In genomic region chr10:42953684-42954674, GRCh38 we compare ENCODE assay signal across 19 cellular contexts.
A peak's percentile ranks its signal among the peaks of the same experiment; 100 is the strongest.
DNase-seq lines count a peak whose midpoint lies in the region; ATAC-seq and TF ChIP-seq lines count a peak whose summit lies in the region.
"Had no signal": no experiment of that assay in that cellular context is flagged by ENCODE, and none has a peak within 500 bp of the region (broad histone marks: within the 10 kb centered on the region; RNA-seq: fewer than 3 reads in every experiment).

No MANE protein-coding gene starts in this region.

- POLR2A ChIA-PET in activated CD4-positive, alpha-beta memory T cell treated with anti-CD3 and anti-CD28 coated beads for 36 hours (lab: Charles Lee): no interaction called here

- TF ChIP-seq CTCF in lower leg skin (IDR thresholded peaks at IDR 0.05): no peak

- no peak for TF ChIP-seq POLR2A in lower leg skin (IDR thresholded peaks at IDR 0.05)

- intact Hi-C loops in activated CD4-positive, alpha-beta memory T cell treated with anti-CD3 and anti-CD28 coated beads for 36 hours (cut with micrococcal nuclease): no loop called here
- intact Hi-C loops in lower leg skin (cut with DNase I; ENCODE audit: low total_unique reads): no loop called here

- peaks cover 17% of the 10 kb centered on the region for H3K27me3 Mint-ChIP-seq in activated T-cell treated with anti-CD3 and anti-CD28 coated beads, Interleukin-2, amount 50 U/mL, for 24 hours
- peaks cover 13% of the 10 kb centered on the region for H3K27me3 Mint-ChIP-seq in activated T-cell treated with anti-CD3 and anti-CD28 coated beads, Interleukin-2, amount 50 U/mL, for 72 hours (ENCODE audit: low read depth)
- peaks cover 5% of the 10 kb centered on the region for H3K27me3 Mint-ChIP-seq in activated CD4-positive, alpha-beta memory T cell treated with anti-CD3 and anti-CD28 coated beads for 36 hours
- H3K27me3 Mint-ChIP-seq: stimulated activated naive B cell treated with anti-CD40 and anti-IgM and Interleukin-4, amounts not matched to agents 10 μg/mL and 1 μg/mL and 100 μg/mL, for 72 hours had no signal

- H3K4me1 Mint-ChIP-seq in activated T-cell treated with anti-CD3 and anti-CD28 coated beads, Interleukin-2, amount 50 U/mL, for 24 hours (ENCODE audit: low read depth): no peaks in the 10 kb centered on the region
- H3K4me1 Mint-ChIP-seq in activated T-cell treated with anti-CD3 and anti-CD28 coated beads, Interleukin-2, amount 50 U/mL, for 72 hours (ENCODE audit: low read depth): no peaks in the 10 kb centered on the region
- no peaks in the 10 kb centered on the region for H3K4me1 Mint-ChIP-seq in activated CD4-positive, alpha-beta memory T cell treated with anti-CD3 and anti-CD28 coated beads for 36 hours (ENCODE audit: low read depth)
- H3K4me1 Mint-ChIP-seq: stimulated activated naive B cell treated with anti-CD40 and anti-IgM and Interleukin-4, amounts not matched to agents 10 μg/mL and 1 μg/mL and 100 μg/mL, for 72 hours had no signal

- WGBS in lower leg skin, 2 donors: 82 to 91% methylated on average over 18 to 20 of the region's 20 CpGs

- no peaks in the 10 kb centered on the region for H3K9me3 Mint-ChIP-seq in activated T-cell treated with anti-CD3 and anti-CD28 coated beads, Interleukin-2, amount 50 U/mL, for 24 hours
- no peaks in the 10 kb centered on the region for H3K9me3 Mint-ChIP-seq in activated T-cell treated with anti-CD3 and anti-CD28 coated beads, Interleukin-2, amount 50 U/mL, for 72 hours
- H3K9me3 Mint-ChIP-seq in activated CD4-positive, alpha-beta memory T cell treated with anti-CD3 and anti-CD28 coated beads for 36 hours: no peaks in the 10 kb centered on the region

- no peaks in the 10 kb centered on the region for H3K36me3 Mint-ChIP-seq in activated T-cell treated with anti-CD3 and anti-CD28 coated beads, Interleukin-2, amount 50 U/mL, for 24 hours (ENCODE audit: low read depth)
- no peaks in the 10 kb centered on the region for H3K36me3 Mint-ChIP-seq in activated T-cell treated with anti-CD3 and anti-CD28 coated beads, Interleukin-2, amount 50 U/mL, for 72 hours (ENCODE audit: insufficient read depth in 2 of 2)
- no peaks in the 10 kb centered on the region for H3K36me3 Mint-ChIP-seq in activated CD4-positive, alpha-beta memory T cell treated with anti-CD3 and anti-CD28 coated beads for 36 hours
- H3K36me3 Mint-ChIP-seq: stimulated activated naive B cell treated with anti-CD40 and anti-IgM and Interleukin-4, amounts not matched to agents 10 μg/mL and 1 μg/mL and 100 μg/mL, for 72 hours had no signal

- no peak for ATAC-seq in activated T-cell treated with anti-CD3 and anti-CD28 coated beads, Interleukin-2, amount 50 U/mL, for 72 hours (replicated peaks in 1 of 2)
- ATAC-seq in GM19467 (IDR thresholded peaks at IDR 0.05; ENCODE audit: unreplicated experiment): no peak
- ATAC-seq: stimulated activated naive B cell treated with anti-CD40 and anti-IgM and Interleukin-4, amounts not matched to agents 10 μg/mL and 1 μg/mL and 100 μg/mL, for 72 hours had no signal

- H3K27ac Mint-ChIP-seq in activated T-cell treated with anti-CD3 and anti-CD28 coated beads, Interleukin-2, amount 50 U/mL, for 24 hours: no peak overlapping the region
- no peak overlapping the region for H3K27ac Mint-ChIP-seq in activated T-cell treated with anti-CD3 and anti-CD28 coated beads, Interleukin-2, amount 50 U/mL, for 72 hours
- H3K27ac Mint-ChIP-seq in activated CD4-positive, alpha-beta memory T cell treated with anti-CD3 and anti-CD28 coated beads for 36 hours: no peak overlapping the region
- H3K27ac Mint-ChIP-seq: stimulated activated naive B cell treated with anti-CD40 and anti-IgM and Interleukin-4, amounts not matched to agents 10 μg/mL and 1 μg/mL and 100 μg/mL, for 72 hours had no signal

- no peak overlapping the region for H3K4me3 ChIP-seq in lower leg skin (ENCODE audit: low read depth, poor library complexity, severe bottlenecking)
- H3K4me3 ChIP-seq: adrenal gland, thyroid gland had no signal

- DNase-seq in activated T-cell treated with anti-CD3 and anti-CD28 coated beads, Interleukin-2, amount 50 U/mL, for 24 hours: peak; percentile 7
- no peak for DNase-seq in activated T-cell treated with anti-CD3 and anti-CD28 coated beads, Interleukin-2, amount 50 U/mL, for 72 hours
- peak; percentile 4 for DNase-seq in activated CD4-positive, alpha-beta memory T cell treated with anti-CD3 and anti-CD28 coated beads for 36 hours
- peak; percentile 11 to 74 for DNase-seq in lower leg skin (ENCODE audit: low spot score in 2 of 2)
- peak; percentile 10 for DNase-seq in stimulated activated CD8-positive, alpha-beta memory T cell treated with anti-CD3 and anti-CD28 coated beads, Interleukin-4, amount 100 ng/mL, for 48 hours
- DNase-seq in NCI-H2107 treated with DMSO at 0.1 percent for 48 hours (lab: John Stamatoyannopoulos, UW; ENCODE audit: unreplicated experiment): no peak
- DNase-seq in AML-193 (lab: John Stamatoyannopoulos, UW): no peak
- DNase-seq: activated CD4-positive, CD25-positive, alpha-beta regulatory T cell treated with anti-CD3 and anti-CD28 coated beads, Interleukin-2, amount 50 U/mL, for 72 hours; activated gamma-delta T cell; BE2C; Karpas-422; kidney glomerular epithelial cell; NCI-H1694 treated with DMSO at 0.1 percent for 48 hours; NCI-H526 treated with DMSO at 0.1 percent for 48 hours; stimulated activated CD4-positive, alpha-beta T cell treated with anti-CD3 and anti-CD28 coated beads, Interleukin-1b, Interleukin-23, amount 100 ng/mL, for 48 hours; stimulated activated naive B cell treated with anti-CD40 and anti-IgM and Interleukin-4, amounts not matched to agents 10 μg/mL and 1 μg/mL and 100 μg/mL, for 72 hours; thyroid gland had no signal

- CTCF ChIA-PET in activated CD4-positive, alpha-beta memory T cell treated with anti-CD3 and anti-CD28 coated beads for 36 hours (lab: Charles Lee): no interaction called here

- H3K4me3 Mint-ChIP-seq in activated T-cell treated with anti-CD3 and anti-CD28 coated beads, Interleukin-2, amount 50 U/mL, for 24 hours: no peak overlapping the region
- no peak overlapping the region for H3K4me3 Mint-ChIP-seq in activated T-cell treated with anti-CD3 and anti-CD28 coated beads, Interleukin-2, amount 50 U/mL, for 72 hours
- H3K4me3 Mint-ChIP-seq in activated CD4-positive, alpha-beta memory T cell treated with anti-CD3 and anti-CD28 coated beads for 36 hours: no peak overlapping the region
- H3K4me3 Mint-ChIP-seq: stimulated activated naive B cell treated with anti-CD40 and anti-IgM and Interleukin-4, amounts not matched to agents 10 μg/mL and 1 μg/mL and 100 μg/mL, for 72 hours had no signal

Comparison
In these comparisons a context has a peak if more than half of its experiments do, and no peak if none do; other contexts are left out.
1. DNase-seq: peak in activated T-cell treated with anti-CD3 and anti-CD28 coated beads, Interleukin-2, amount 50 U/mL, for 24 hours (single experiment), activated CD4-positive, alpha-beta memory T cell treated with anti-CD3 and anti-CD28 coated beads for 36 hours (single experiment), lower leg skin (2 of 2) and stimulated activated CD8-positive, alpha-beta memory T cell treated with anti-CD3 and anti-CD28 coated beads, Interleukin-4, amount 100 ng/mL, for 48 hours (single experiment); none in activated T-cell treated with anti-CD3 and anti-CD28 coated beads, Interleukin-2, amount 50 U/mL, for 72 hours (0 of 2), NCI-H2107 treated with DMSO at 0.1 percent for 48 hours (single experiment) and AML-193 (0 of 2).